Comparison of ENCODE assay signal across 8 cellular contexts in genomic region chr4:77240469-77241066, GRCh38.
DNase-seq lines count a peak whose midpoint lies in the region; ATAC-seq and TF ChIP-seq lines count a peak whose summit lies in the region.

No MANE protein-coding gene starts in this region.

- ATAC-seq in IMR-90 (ENCODE audit: low read depth): peak; percentile 97
- ATAC-seq in aorta (ENCODE audit: low FRiP score): no peak

- no peak overlapping the region for H2BK5ac ChIP-seq in IMR-90 (ENCODE audit: low read depth, low read length, poor library complexity, severe bottlenecking)

- H3K36me3 ChIP-seq in IMR-90 (ENCODE audit: control insufficient read depth, insufficient read depth, low read length) (no peaks in the 10 kb centered on the region), aorta (ENCODE audit: control insufficient read depth in 1 of 2, insufficient read depth in 2 of 2, low read length in 1 of 2) (no peaks in the 10 kb centered on the region)

- DNase-seq in COLO829 (ENCODE audit: low spot score) (peak; percentile 84), GM20000 (ENCODE audit: low spot score) (peak; percentile 77), IMR-90 (peak; percentile 49), RWPE1 (ENCODE audit: low spot score) (peak; percentile 70), glomerular visceral epithelial cell (ENCODE audit: extremely low spot score) (peak; percentile 67), posterior vena cava (ENCODE audit: low spot score) (peak; percentile 83), aorta (peak; percentile 69 to 84)
- DNase-seq in activated effector memory CD4-positive, alpha-beta T cell treated with Interleukin-2 at 50 U/mL for 16 hours: peak; percentile 9

- peaks cover 40% of the 10 kb centered on the region for H3K27me3 ChIP-seq in IMR-90 (ENCODE audit: control insufficient read depth, insufficient read depth, low read length)
- peaks cover 0 to 1% of the 10 kb centered on the region in 2 donors for H3K27me3 ChIP-seq in aorta (ENCODE audit: control insufficient read depth in 1 of 2, insufficient read depth in 2 of 2, low read length in 1 of 2)

- H4K91ac ChIP-seq in IMR-90 (ENCODE audit: insufficient read depth, low read depth, low read length): no peak overlapping the region

- peak; percentile 78 for TF ChIP-seq RAD21 in IMR-90 (IDR thresholded peaks at IDR 0.05; ENCODE audit: low read length)

- no peak overlapping the region for H2BK120ac ChIP-seq in IMR-90 (ENCODE audit: low read depth, low read length)

- H4K20me1 ChIP-seq in IMR-90 (ENCODE audit: insufficient read depth, low read length): no peaks in the 10 kb centered on the region

- no peak overlapping the region for H2BK20ac ChIP-seq in IMR-90 (ENCODE audit: low read depth, low read length)

- 10% methylated on average over 5 of the region's 10 CpGs; no CpG with 5 or more reads in 1 of the 2 experiments for WGBS in IMR-90 (ENCODE audit: extremely low coverage in 2 of 2, insufficient read length in 1 of 2), 2 experiments
- 25 to 29% methylated on average over 10 of the region's 10 CpGs for WGBS in aorta, 2 donors

- H3K4me3 ChIP-seq in IMR-90 (ENCODE audit: insufficient read depth, low read depth, low read length) (no peak overlapping the region), aorta (ENCODE audit: low read length in 2 of 2) (no peak overlapping the region)

- CTCF ChIA-PET in IMR-90 (lab: Yijun Ruan, JAX): interaction anchor here (0.6 to 2.9 kb wide), 3 partner anchors 118 to 146 kb away, joined by 3 to 18 read pairs (median 3); no protein-coding TSS in a partner anchor
- CTCF ChIA-PET in RWPE1 (lab: Yijun Ruan, JAX): interaction anchor here (0.6 to 5.6 kb wide), 19 partner anchors 11 to 360 kb away, joined by 3 to 32 read pairs (median 5); no protein-coding TSS in a partner anchor

- POLR2A ChIA-PET in IMR-90 (lab: Charles Lee; ENCODE audit: unreplicated experiment): no interaction called here
- POLR2A ChIA-PET in RWPE1 (lab: Yijun Ruan, JAX; ENCODE audit: low non-redundant PET): no interaction called here

- in situ Hi-C loops in IMR-90 (cut with MboI; ENCODE audit: low sequenced_read_pairs): no loop called here

- no peak overlapping the region for H3K4me2 ChIP-seq in IMR-90 (ENCODE audit: low read depth, low read length)

- intact Hi-C loops in IMR-90 (cut with micrococcal nuclease) (loop anchor here (1.0 to 10.0 kb wide), 3 partner anchors 69 to 374 kb away; no protein-coding TSS in a partner anchor), posterior vena cava (cut with DNase I) (no loop called here), aorta (cut with DNase I) (loop anchor here (5.0 to 10.0 kb wide), 3 partner anchors 117 to 377 kb away; no protein-coding TSS in a partner anchor)

- TF ChIP-seq POLR2A in IMR-90 (IDR thresholded peaks at IDR 0.05; ENCODE audit: low read depth, low read length): no peak

- H3K4me1 ChIP-seq in IMR-90 (ENCODE audit: control insufficient read depth, insufficient read depth, low read length) (no peaks in the 10 kb centered on the region), aorta (ENCODE audit: control insufficient read depth in 1 of 2, insufficient read depth in 2 of 2, low read length in 2 of 2) (no peaks in the 10 kb centered on the region)

- H4K8ac ChIP-seq in IMR-90 (ENCODE audit: low read depth in 2 of 2, low read length in 2 of 2): no peak overlapping the region

- no peak overlapping the region for H3K9ac ChIP-seq in IMR-90 (ENCODE audit: low read depth, low read length)

- H3K9me3 ChIP-seq in IMR-90 (ENCODE audit: control insufficient read depth, insufficient read depth, low read length) (no peaks in the 10 kb centered on the region), aorta (ENCODE audit: control insufficient read depth, low read length) (no peaks in the 10 kb centered on the region)

- H3K14ac ChIP-seq in IMR-90 (replicated peaks; ENCODE audit: low read depth, low read length): no peak overlapping the region

- no peak overlapping the region for H2AFZ ChIP-seq in IMR-90 (replicated peaks; ENCODE audit: low read length, poor library complexity)

- H2AK5ac ChIP-seq in IMR-90 (ENCODE audit: low read depth, low read length): no peak overlapping the region

- dilution Hi-C loops in IMR-90 (cut with HindIII; ENCODE audit: low sequenced_read_pairs, unreplicated experiment): no loop called here

- H3K23ac ChIP-seq in IMR-90 (ENCODE audit: low read depth, low read length): no peak overlapping the region

- H2BK15ac ChIP-seq in IMR-90 (ENCODE audit: low read depth, low read length): no peak overlapping the region

- no peak overlapping the region for H3K18ac ChIP-seq in IMR-90 (ENCODE audit: low read depth, low read length)

- TF ChIP-seq CTCF in GM20000 (IDR thresholded peaks at IDR 0.05; ENCODE audit: extremely low read depth, missing control alignments): peak; percentile 73
- TF ChIP-seq CTCF in IMR-90 (conservative IDR thresholded peaks at IDR 0.05; ENCODE audit: low read depth, low read length): peak; percentile 71
- TF ChIP-seq CTCF in RWPE1 (conservative IDR thresholded peaks at IDR 0.05; ENCODE audit: low read depth): peak; percentile 76

- no peaks in the 10 kb centered on the region for H3K9me1 ChIP-seq in IMR-90 (ENCODE audit: insufficient read depth, low read length)

- H3K56ac ChIP-seq in IMR-90 (ENCODE audit: extremely low read depth, insufficient read depth, low read length): no peak overlapping the region

- no peak overlapping the region for H2AK9ac ChIP-seq in IMR-90 (replicated peaks; ENCODE audit: low read depth, low read length, poor library complexity)

- H3K27ac ChIP-seq in IMR-90 (ENCODE audit: insufficient read depth, low read length) (no peak overlapping the region), RWPE1 (no peak overlapping the region), aorta (ENCODE audit: low read depth in 1 of 2, low read length in 2 of 2) (no peak overlapping the region)

- no TSS peak for BruUV-seq in IMR-90 (replicated peaks; lab: Mats Ljungman, UMichigan)

- H4K5ac ChIP-seq in IMR-90 (ENCODE audit: low read depth, low read length): no peak overlapping the region

- H3K79me1 ChIP-seq in IMR-90 (ENCODE audit: low read depth in 1 of 2, low read length in 2 of 2): no peaks in the 10 kb centered on the region

- H3K4ac ChIP-seq in IMR-90 (ENCODE audit: low read depth, low read length): no peak overlapping the region

TF ChIP-seq in IMR-90, 13 proteins besides CTCF, POLR2A, EP300 and RAD21:
- TF ChIP-seq BHLHE40 (IDR thresholded peaks at IDR 0.05; ENCODE audit: low read depth, low read length) (no peak), SMC3 (IDR thresholded peaks at IDR 0.05; ENCODE audit: low read depth, low read length) (peak; percentile 63), USF2 (IDR thresholded peaks at IDR 0.05; ENCODE audit: low read depth, low read length) (no peak), MAFK (IDR thresholded peaks at IDR 0.05; ENCODE audit: low read depth, low read length) (no peak), RCOR1 (IDR thresholded peaks at IDR 0.05; ENCODE audit: insufficient replicate concordance, low read length) (no peak), CHD1 (IDR thresholded peaks at IDR 0.05; ENCODE audit: low read depth, low read length) (no peak)

Comparison
In these comparisons a context has a peak if more than half of its experiments do, and no peak if none do; other contexts are left out.
1. DNase-seq: peak in every context shown above with its lines; median percentile 84 in COLO829; 83 in posterior vena cava; 77 in GM20000; 76 in aorta; 70 in RWPE1; 67 in glomerular visceral epithelial cell; 49 in IMR-90; 9 in activated effector memory CD4-positive, alpha-beta T cell treated with Interleukin-2 at 50 U/mL for 16 hours.
2. intact Hi-C loops: an anchor here in IMR-90 (1.0 to 10.0 kb wide) and aorta (5.0 to 10.0 kb wide); none called in posterior vena cava.